Comparison of ENCODE assay signal across 15 cellular contexts in the genomic region with DNA sequence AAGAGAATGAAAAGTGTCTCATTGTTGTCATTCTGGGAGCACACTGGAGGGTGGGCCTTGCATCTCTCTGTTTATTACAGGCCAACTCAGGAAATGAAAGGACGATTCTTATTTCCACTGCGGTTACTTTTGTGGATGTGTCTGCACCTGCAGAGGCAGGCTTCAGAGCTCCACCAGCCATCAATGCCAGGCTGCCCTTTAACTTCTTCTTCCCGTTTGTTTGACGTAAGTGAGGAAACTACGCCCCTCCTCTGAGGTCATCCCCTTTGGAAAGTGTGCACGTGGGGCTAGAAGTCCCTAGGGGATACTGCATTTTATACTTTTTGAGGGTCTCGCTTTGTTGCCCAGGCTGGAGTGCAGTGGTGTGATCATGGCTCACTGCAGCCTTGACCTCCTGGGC. TPM values are rescaled to one million over a fixed set of nuclear protein-coding genes. Genes with fewer than 3 reads are reported as not detected.
DNase-seq lines count a peak whose midpoint lies in the region; ATAC-seq and TF ChIP-seq lines count a peak whose summit lies in the region.
"Had no signal": no experiment of that assay in that cellular context is flagged by ENCODE, and none has a peak within 500 bp of the region (broad histone marks: within the 10 kb centered on the region; RNA-seq: fewer than 3 reads in every experiment).

No MANE protein-coding gene starts in this region.

- DNase-seq in activated CD4-positive, alpha-beta T cell treated with anti-CD3 and anti-CD28 coated beads, Interleukin-2, amount 10 ng/mL, durations not matched to agents 24 days and 14 days, result peak; percentile 69
- no peak for DNase-seq in activated CD4-positive, alpha-beta T cell treated with anti-CD3 and anti-CD28 coated beads, Interleukin-2, amount 50 U/mL, for 4 hours
- DNase-seq in RPMI8226 (peak; percentile 73), GM20000 (ENCODE audit: low spot score) (no peak), ovary (no peak)
- DNase-seq: esophagus squamous epithelium, NCI-H1930 had no signal

- no peak for TF ChIP-seq CTCF in neutrophil (IDR thresholded peaks at IDR 0.05)
- no peak for TF ChIP-seq CTCF in GM20000 (IDR thresholded peaks at IDR 0.05; ENCODE audit: extremely low read depth, missing control alignments)
- TF ChIP-seq CTCF in ovary (IDR thresholded peaks at IDR 0.05), result no peak

- no peak for TF ChIP-seq POLR2A in ovary (IDR thresholded peaks at IDR 0.05)

- H3K27ac Mint-ChIP-seq in activated CD4-positive, alpha-beta T cell treated with anti-CD3 and anti-CD28 coated beads, Interleukin-2, amount 10 ng/mL, durations not matched to agents 24 days and 14 days, result peak overlapping the region; percentile 59

- peaks cover 6 to 7% of the 10 kb centered on the region in 2 experiments for H3K4me1 ChIP-seq in neutrophil (ENCODE audit: control insufficient read depth in 1 of 2, insufficient read depth in 1 of 2, low read depth in 1 of 2, low read length in 1 of 2)
- no peaks in the 10 kb centered on the region for H3K4me1 ChIP-seq in ovary (ENCODE audit: insufficient read depth)
- H3K4me1 ChIP-seq: A549, breast epithelium, esophagus squamous epithelium, tibial nerve had no signal

- peak overlapping the region; percentile 8 for H3K4me3 Mint-ChIP-seq in activated CD4-positive, alpha-beta T cell treated with anti-CD3 and anti-CD28 coated beads, Interleukin-2, amount 10 ng/mL, durations not matched to agents 24 days and 14 days
- H3K4me3 Mint-ChIP-seq: neural crest cell had no signal

- H3K27ac ChIP-seq in neutrophil, result peak overlapping the region; percentile 45
- H3K27ac ChIP-seq in ovary, result no peak overlapping the region
- H3K27ac ChIP-seq: A549, breast epithelium, esophagus squamous epithelium had no signal

- peaks cover 37% of the 10 kb centered on the region for H3K36me3 Mint-ChIP-seq in activated CD4-positive, alpha-beta T cell treated with anti-CD3 and anti-CD28 coated beads, Interleukin-2, amount 10 ng/mL, durations not matched to agents 24 days and 14 days (ENCODE audit: low read depth)

- intact Hi-C loops in activated CD4-positive, alpha-beta T cell treated with anti-CD3 and anti-CD28 coated beads, Interleukin-2, amount 10 ng/mL, durations not matched to agents 24 days and 14 days (cut with micrococcal nuclease), result loop anchor here (2.0 kb wide), 1 partner anchor 29 kb away; no protein-coding TSS in a partner anchor
- intact Hi-C loops in ovary (cut with DNase I), result no loop called here

- H3K4me3 ChIP-seq in neutrophil (ENCODE audit: low read depth in 1 of 2, low read length in 1 of 2), result no peak overlapping the region
- H3K4me3 ChIP-seq in ovary, result no peak overlapping the region
- H3K4me3 ChIP-seq: A549, breast epithelium, esophagus squamous epithelium, tibial nerve had no signal

- no peaks in the 10 kb centered on the region for H3K27me3 Mint-ChIP-seq in activated CD4-positive, alpha-beta T cell treated with anti-CD3 and anti-CD28 coated beads, Interleukin-2, amount 10 ng/mL, durations not matched to agents 24 days and 14 days

- TF ChIP-seq EP300 in ovary (IDR thresholded peaks at IDR 0.05), result no peak

- H3K9me3 ChIP-seq in neutrophil (no peaks in the 10 kb centered on the region), ovary (no peaks in the 10 kb centered on the region)
- H3K9me3 ChIP-seq: A549, breast epithelium, esophagus squamous epithelium, tibial nerve had no signal

- no peaks in the 10 kb centered on the region for H3K27me3 ChIP-seq in neutrophil
- no peaks in the 10 kb centered on the region for H3K27me3 ChIP-seq in ovary
- H3K27me3 ChIP-seq: breast epithelium, esophagus squamous epithelium, tibial nerve had no signal

- WGBS in ovary, 3 donors, result 79 to 82% (median 81%) methylated on average over 7 of the region's 7 CpGs

- peaks cover 78% of the 10 kb centered on the region for H3K36me3 ChIP-seq in neutrophil
- no peaks in the 10 kb centered on the region for H3K36me3 ChIP-seq in ovary

- peaks cover 20% of the 10 kb centered on the region for H3K4me1 Mint-ChIP-seq in activated CD4-positive, alpha-beta T cell treated with anti-CD3 and anti-CD28 coated beads, Interleukin-2, amount 10 ng/mL, durations not matched to agents 24 days and 14 days

- peak; percentile 61 for ATAC-seq in GM21576 (IDR thresholded peaks at IDR 0.05; ENCODE audit: unreplicated experiment)
- no peak for ATAC-seq in HG02571 (IDR thresholded peaks at IDR 0.05; ENCODE audit: unreplicated experiment)
- ATAC-seq: A549, Right ventricle myocardium inferior had no signal

- no peaks in the 10 kb centered on the region for H3K9me3 Mint-ChIP-seq in activated CD4-positive, alpha-beta T cell treated with anti-CD3 and anti-CD28 coated beads, Interleukin-2, amount 10 ng/mL, durations not matched to agents 24 days and 14 days
- H3K9me3 Mint-ChIP-seq: neural crest cell had no signal

RNA-seq across cellular contexts. Expression of a gene that starts 33.7 kb away (rescaled TPM):
- total RNA-seq in activated CD4-positive, alpha-beta T cell treated with anti-CD3 and anti-CD28 coated beads, Interleukin-2, amount 10 ng/mL, durations not matched to agents 24 days and 14 days, result 11.7 and 15.4 TPM in 2 replicates
- total RNA-seq in ovary, result 100 to 1,000 TPM in 1 of 7 donors, 10 to 100 TPM in 6; 43.3 to 122 (median 47.9) TPM
- polyA plus RNA-seq in ovary, result 10 to 100 TPM; 32.7 to 96.1 TPM

RNA-seq across cellular contexts. Expression of a gene that starts 41.2 kb away (rescaled TPM):
- 17.9 and 18.0 TPM in 2 replicates for total RNA-seq in activated CD4-positive, alpha-beta T cell treated with anti-CD3 and anti-CD28 coated beads, Interleukin-2, amount 10 ng/mL, durations not matched to agents 24 days and 14 days
- total RNA-seq in ovary, result 10 to 100 TPM in 5 of 7 donors, 1 to 10 TPM in 2; 6.4 to 14.5 (median 10.5) TPM
- polyA plus RNA-seq in ovary, result 10 to 100 TPM; 14.6 to 19.4 TPM

Comparison
In these comparisons a context has a peak if more than half of its experiments do, and no peak if none do; other contexts are left out.
1. DNase-seq: peak in activated CD4-positive, alpha-beta T cell treated with anti-CD3 and anti-CD28 coated beads, Interleukin-2, amount 10 ng/mL, durations not matched to agents 24 days and 14 days (single experiment) and RPMI8226 (single experiment); none in activated CD4-positive, alpha-beta T cell treated with anti-CD3 and anti-CD28 coated beads, Interleukin-2, amount 50 U/mL, for 4 hours (0 of 2), GM20000 (single experiment) and ovary (0 of 5).